25 cellular contexts compared by ENCODE assay signal in genomic region chr3:186290791-186291190, GRCh38.
"Had no signal": no experiment of that assay in that cellular context is flagged by ENCODE, and none has a peak within 500 bp of the region (broad histone marks: within the 10 kb centered on the region; RNA-seq: fewer than 3 reads in every experiment).

No MANE protein-coding gene starts in this region.

- H2AFZ ChIP-seq: hepatocyte, parathyroid adenoma had no signal

- H3K9me3 ChIP-seq: esophagus squamous epithelium, prostate gland, testis, tibial nerve, upper lobe of right lung, vagina had no signal

- ATAC-seq: left ventricle myocardium superior; sciatic nerve; stimulated activated naive B cell treated with anti-CD40 and anti-IgM and Interleukin-4, amounts not matched to agents 10 μg/mL and 1 μg/mL and 100 μg/mL, for 72 hours; stimulated activated naive CD8-positive, alpha-beta T cell treated with anti-CD3 and anti-CD28 coated beads, Interleukin-15, amount 100 ng/mL, for 72 hours; upper lobe of right lung had no signal

- H3K27me3 Mint-ChIP-seq: stimulated activated naive CD8-positive, alpha-beta T cell treated with anti-CD3 and anti-CD28 coated beads, Interleukin-15, amount 100 ng/mL, for 72 hours had no signal

- H3K4me2 ChIP-seq: hepatocyte had no signal

- FAIRE-seq: endometrium, islet of Langerhans had no signal

- H3K36me3 ChIP-seq: esophagus squamous epithelium, prostate gland, tibial nerve, upper lobe of right lung, vagina had no signal

- H3K27me3 ChIP-seq: esophagus squamous epithelium, hepatocyte, testis, tibial nerve, upper lobe of right lung, vagina had no signal

- H3K9ac ChIP-seq: parathyroid adenoma had no signal

- H3K27ac ChIP-seq: epithelial cell of prostate, esophagus squamous epithelium, hepatocyte, parathyroid adenoma, prostate gland, testis, tibial nerve, upper lobe of right lung, vagina had no signal

- H3K9me3 Mint-ChIP-seq: nephron progenitor cell; stimulated activated naive B cell treated with anti-CD40 and anti-IgM and Interleukin-4, amounts not matched to agents 10 μg/mL and 1 μg/mL and 100 μg/mL, for 72 hours; stimulated activated naive CD8-positive, alpha-beta T cell treated with anti-CD3 and anti-CD28 coated beads, Interleukin-15, amount 100 ng/mL, for 72 hours had no signal

- DNase-seq: cortex of kidney; effector memory CD4-positive, alpha-beta T cell; esophagus squamous epithelium; foreskin fibroblast; left ventricle myocardium superior; mesendoderm; naive B cell; nephron progenitor cell; retina; stimulated activated CD4-positive, alpha-beta T cell treated with anti-CD3 and anti-CD28 coated beads, Interleukin-2, amount 100 ng/mL, for 24 hours; stimulated activated CD4-positive, alpha-beta T cell treated with anti-CD3 and anti-CD28 coated beads, Interleukin-4, amount 100 ng/mL, for 4 hours; stimulated activated naive B cell treated with anti-CD40 and anti-IgM and Interleukin-4, amounts not matched to agents 10 μg/mL and 1 μg/mL and 100 μg/mL, for 72 hours; stimulated activated naive CD8-positive, alpha-beta T cell treated with anti-CD3 and anti-CD28 coated beads, Interleukin-15, amount 100 ng/mL, for 72 hours; testis; upper lobe of right lung had no signal

- H3K4me3 ChIP-seq: esophagus squamous epithelium, hepatocyte, lung, prostate gland, testis, tibial nerve, upper lobe of right lung, vagina had no signal

- H3K36me3 Mint-ChIP-seq: naive B cell had no signal

- H3K4me1 ChIP-seq: parathyroid adenoma, prostate gland, testis, upper lobe of right lung had no signal

- H3K79me2 ChIP-seq: hepatocyte, parathyroid adenoma had no signal

- H3K4me1 Mint-ChIP-seq: naive B cell; stimulated activated naive B cell treated with anti-CD40 and anti-IgM and Interleukin-4, amounts not matched to agents 10 μg/mL and 1 μg/mL and 100 μg/mL, for 72 hours; stimulated activated naive CD8-positive, alpha-beta T cell treated with anti-CD3 and anti-CD28 coated beads, Interleukin-15, amount 100 ng/mL, for 72 hours had no signal

- H3K27ac Mint-ChIP-seq: naive B cell; nephron progenitor cell; stimulated activated naive B cell treated with anti-CD40 and anti-IgM and Interleukin-4, amounts not matched to agents 10 μg/mL and 1 μg/mL and 100 μg/mL, for 72 hours; stimulated activated naive CD8-positive, alpha-beta T cell treated with anti-CD3 and anti-CD28 coated beads, Interleukin-15, amount 100 ng/mL, for 72 hours had no signal

- H3K4me3 Mint-ChIP-seq: naive B cell; nephron progenitor cell; stimulated activated naive B cell treated with anti-CD40 and anti-IgM and Interleukin-4, amounts not matched to agents 10 μg/mL and 1 μg/mL and 100 μg/mL, for 72 hours; stimulated activated naive CD8-positive, alpha-beta T cell treated with anti-CD3 and anti-CD28 coated beads, Interleukin-15, amount 100 ng/mL, for 72 hours had no signal
